In the genomic region with DNA sequence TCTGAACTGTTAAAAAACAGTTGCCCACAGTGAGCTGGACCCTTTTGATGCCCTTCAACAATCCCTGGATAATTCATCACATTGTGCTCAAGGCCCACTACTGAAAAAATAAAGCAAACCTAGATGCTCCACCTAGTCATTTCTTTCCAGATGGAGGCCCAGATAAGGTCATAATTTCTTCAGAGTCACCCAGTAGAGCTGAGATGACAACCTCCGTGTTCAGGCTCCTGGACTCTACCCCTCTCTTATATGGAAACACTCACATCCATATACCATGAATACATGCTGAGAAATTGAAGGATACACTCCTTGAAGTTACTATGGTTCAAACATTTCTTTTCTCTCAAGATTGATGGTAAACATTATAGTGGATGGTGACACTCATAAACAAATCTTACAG, we compare ENCODE assay signal across 30 cellular contexts.
"Had no signal": no experiment of that assay in that cellular context is flagged by ENCODE, and none has a peak within 500 bp of the region (broad histone marks: within the 10 kb centered on the region; RNA-seq: fewer than 3 reads in every experiment).

No MANE protein-coding gene starts in this region.

- H3K27ac ChIP-seq: ascending aorta, breast epithelium, cardiac muscle cell, colonic mucosa, epithelial cell of prostate, esophagus squamous epithelium, WERI-Rb-1 had no signal

- H3K4me3 Mint-ChIP-seq: activated B cell treated with CpG ODN at 0.5 μM for 24 hours; activated CD8-positive, alpha-beta T cell treated with anti-CD3 and anti-CD28 coated beads for 36 hours; activated naive CD4-positive, alpha-beta T cell treated with anti-CD3 and anti-CD28 coated beads, Interleukin-2, amount 10 ng/mL, durations not matched to agents 7 days and 5 days; activated naive CD8-positive, alpha-beta T cell treated with anti-CD3 and anti-CD28 coated beads, Interleukin-2, amount 10 ng/mL, durations not matched to agents 7 days and 5 days; activated T-cell treated with anti-CD3 and anti-CD28 coated beads, Interleukin-2, amount 50 U/mL, for 4 hours; T-cell; T-helper 1 cell treated with Interleukin-12 subunit alpha and Interleukin-12 subunit beta and Interleukin-4 antibody, amounts not matched to agents 30 μg/mL and 1 μg/mL, for 36 hours; T-helper 2 cell treated with Interferon-gamma antibody and Interleukin-4, amounts not matched to agents 5 μg/mL and 100 μg/mL, for 36 hours had no signal

- H3K9me3 ChIP-seq: ascending aorta, breast epithelium, colonic mucosa had no signal

- H3K36me3 Mint-ChIP-seq: activated naive CD8-positive, alpha-beta T cell treated with anti-CD3 and anti-CD28 coated beads, Interleukin-2, amount 10 ng/mL, durations not matched to agents 7 days and 5 days; brain; T-cell had no signal

- DNase-seq: activated B cell treated with CpG ODN at 0.5 μM for 24 hours; activated CD4-positive, alpha-beta T cell treated with anti-CD3 and anti-CD28 coated beads for 48 hours; activated CD4-positive, alpha-beta T cell treated with anti-CD3 and anti-CD28 coated beads, Interleukin-2, amount 50 U/mL, for 1 hour; activated CD4-positive, alpha-beta T cell treated with anti-CD3 and anti-CD28 coated beads, Interleukin-2, amount 50 U/mL, for 48 hours; activated CD8-positive, alpha-beta T cell treated with anti-CD3 and anti-CD28 coated beads for 36 hours; activated gamma-delta T cell; activated naive CD4-positive, alpha-beta T cell; activated naive CD4-positive, alpha-beta T cell treated with anti-CD3 and anti-CD28 coated beads, Interleukin-2, amount 10 ng/mL, durations not matched to agents 7 days and 5 days; activated naive CD8-positive, alpha-beta T cell treated with anti-CD3 and anti-CD28 coated beads, Interleukin-2, amount 10 ng/mL, durations not matched to agents 7 days and 5 days; activated T-cell treated with anti-CD3 and anti-CD28 coated beads, Interleukin-2, amount 50 U/mL, for 4 hours; central memory CD4-positive, alpha-beta T cell; cerebellar nuclear complex; colonic mucosa; effector CD8-positive, alpha-beta T cell; esophagus squamous epithelium; foreskin melanocyte; T-cell; T1000; WERI-Rb-1 had no signal

- H3K27me3 Mint-ChIP-seq: activated B cell treated with CpG ODN at 0.5 μM for 24 hours had no signal

- FAIRE-seq: endometrium, endothelial cell of umbilical vein had no signal

- H3K9me3 Mint-ChIP-seq: activated B cell treated with CpG ODN at 0.5 μM for 24 hours; activated CD8-positive, alpha-beta T cell treated with anti-CD3 and anti-CD28 coated beads for 36 hours; activated naive CD4-positive, alpha-beta T cell treated with anti-CD3 and anti-CD28 coated beads, Interleukin-2, amount 10 ng/mL, durations not matched to agents 7 days and 5 days; activated naive CD4-positive, alpha-beta T cell treated with anti-CD3 and anti-CD28 coated beads, Interleukin-2, amount 50 U/mL, for 72 hours; activated naive CD8-positive, alpha-beta T cell treated with anti-CD3 and anti-CD28 coated beads, Interleukin-2, amount 10 ng/mL, durations not matched to agents 7 days and 5 days; activated T-cell treated with anti-CD3 and anti-CD28 coated beads, Interleukin-2, amount 50 U/mL, for 4 hours; T-cell; T-helper 1 cell treated with Interleukin-12 subunit alpha and Interleukin-12 subunit beta and Interleukin-4 antibody, amounts not matched to agents 30 μg/mL and 1 μg/mL, for 36 hours; T-helper 2 cell treated with Interferon-gamma antibody and Interleukin-4, amounts not matched to agents 5 μg/mL and 100 μg/mL, for 36 hours had no signal

- H3K27ac Mint-ChIP-seq: activated B cell treated with CpG ODN at 0.5 μM for 24 hours; activated CD8-positive, alpha-beta T cell treated with anti-CD3 and anti-CD28 coated beads for 36 hours; activated naive CD4-positive, alpha-beta T cell treated with anti-CD3 and anti-CD28 coated beads, Interleukin-2, amount 10 ng/mL, durations not matched to agents 7 days and 5 days; activated naive CD4-positive, alpha-beta T cell treated with anti-CD3 and anti-CD28 coated beads, Interleukin-2, amount 50 U/mL, for 72 hours; activated naive CD8-positive, alpha-beta T cell treated with anti-CD3 and anti-CD28 coated beads, Interleukin-2, amount 10 ng/mL, durations not matched to agents 7 days and 5 days; brain; T-cell; T-helper 1 cell treated with Interleukin-12 subunit alpha and Interleukin-12 subunit beta and Interleukin-4 antibody, amounts not matched to agents 30 μg/mL and 1 μg/mL, for 36 hours; T-helper 2 cell treated with Interferon-gamma antibody and Interleukin-4, amounts not matched to agents 5 μg/mL and 100 μg/mL, for 36 hours had no signal

- H3K4me3 ChIP-seq: ascending aorta, breast epithelium, cardiac muscle cell, colonic mucosa, esophagus squamous epithelium had no signal

- H3K36me3 ChIP-seq: ascending aorta, breast epithelium, cardiac muscle cell, colonic mucosa, esophagus squamous epithelium had no signal

- H3K27me3 ChIP-seq: ascending aorta, breast epithelium had no signal

- ATAC-seq: activated CD4-positive, CD25-positive, alpha-beta regulatory T cell treated with anti-CD3 and anti-CD28 coated beads, Interleukin-2, amount 50 U/mL, for 24 hours; activated CD8-positive, alpha-beta T cell treated with anti-CD3 and anti-CD28 coated beads for 36 hours; activated naive CD4-positive, alpha-beta T cell treated with anti-CD3 and anti-CD28 coated beads, Interleukin-2, amount 50 U/mL, for 72 hours; activated T-cell treated with anti-CD3 and anti-CD28 coated beads, Interleukin-2, amount 50 U/mL, for 4 hours; T-cell had no signal
